Comparison of ENCODE assay signal across 17 cellular contexts in the genomic region with DNA sequence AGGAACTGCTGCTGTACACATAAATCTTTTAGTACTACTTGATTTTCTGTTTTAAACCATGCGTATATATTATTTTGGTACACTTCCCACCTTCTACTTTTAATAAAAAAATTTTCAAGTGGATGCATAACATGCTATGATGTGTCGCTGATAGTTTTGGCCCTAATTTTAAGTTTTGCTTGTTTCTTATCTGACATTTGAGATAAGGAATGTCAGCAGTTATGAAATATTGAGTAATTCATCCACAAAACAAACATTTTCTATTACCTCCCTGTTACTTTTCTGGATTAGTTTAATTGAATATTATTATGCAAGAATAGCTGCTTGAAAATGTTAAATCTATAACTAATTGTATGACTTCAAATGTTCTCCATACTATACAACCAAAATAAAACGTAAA. TPM values are rescaled to one million over a fixed set of nuclear protein-coding genes. Genes with fewer than 3 reads are reported as not detected.
DNase-seq lines count a peak whose midpoint lies in the region; ATAC-seq, FAIRE-seq and TF ChIP-seq lines count a peak whose summit lies in the region.
"Had no signal": no experiment of that assay in that cellular context is flagged by ENCODE, and none has a peak within 500 bp of the region (broad histone marks: within the 10 kb centered on the region; RNA-seq: fewer than 3 reads in every experiment).

No MANE protein-coding gene starts in this region.

- H3K9me3 ChIP-seq in cardiac muscle cell (ENCODE audit: low read depth) (no peaks in the 10 kb centered on the region), heart right ventricle (peaks cover 0 to 4% (median under 1%) of the 10 kb centered on the region in 11 donors), SK-N-MC (ENCODE audit: low read depth, low read length) (no peaks in the 10 kb centered on the region), pancreas (no peaks in the 10 kb centered on the region)

- H3K4me3 ChIP-seq in cardiac muscle cell, result no peak overlapping the region
- no peak overlapping the region for H3K4me3 ChIP-seq in heart right ventricle
- no peak overlapping the region for H3K4me3 ChIP-seq in SK-N-MC
- H3K4me3 ChIP-seq in fibroblast of the aortic adventitia (ENCODE audit: low read depth, low read length), result no peak overlapping the region
- no peak overlapping the region for H3K4me3 ChIP-seq in pancreas
- H3K4me3 ChIP-seq: BLaER1, GM23248 had no signal

- H3K36me3 ChIP-seq in cardiac muscle cell (no peaks in the 10 kb centered on the region), heart right ventricle (no peaks in the 10 kb centered on the region), SK-N-MC (ENCODE audit: insufficient read depth, low read length) (no peaks in the 10 kb centered on the region), pancreas (no peaks in the 10 kb centered on the region)

- TF ChIP-seq CTCF in cardiac muscle cell (IDR thresholded peaks at IDR 0.05; ENCODE audit: low read depth, low read length), result no peak
- no peak for TF ChIP-seq CTCF in heart right ventricle (IDR thresholded peaks at IDR 0.05)
- no peak for TF ChIP-seq CTCF in fibroblast of the aortic adventitia (IDR thresholded peaks at IDR 0.05; ENCODE audit: insufficient read depth, low read length)
- TF ChIP-seq CTCF in pancreas (IDR thresholded peaks at IDR 0.05), result no peak

- H3K27ac ChIP-seq in cardiac muscle cell (peak overlapping the region; percentile 25), heart right ventricle (no peak overlapping the region), SK-N-MC (peak overlapping the region; percentile 13; the same call in 1 of the 2 replicates), pancreas (no peak overlapping the region)
- H3K27ac ChIP-seq: BLaER1, GM23248, KMS-11 had no signal

- H3K9ac ChIP-seq in SK-N-MC (ENCODE audit: insufficient read length), result no peak overlapping the region
- H3K9ac ChIP-seq: BLaER1, GM23248, KMS-11 had no signal

- peaks cover 21% of the 10 kb centered on the region for H3K4me1 ChIP-seq in cardiac muscle cell (ENCODE audit: low read depth)
- H3K4me1 ChIP-seq in heart right ventricle, result peaks cover 2 to 78% (median 63%) of the 10 kb centered on the region in 9 donors
- peaks cover 9 to 17% (median 15%) of the 10 kb centered on the region in 3 donors for H3K4me1 ChIP-seq in pancreas

- peak in 1 of 2 donors; percentile 45 for DNase-seq in cardiac muscle cell (ENCODE audit: low read depth in 1 of 2, low spot score in 1 of 2)
- DNase-seq in heart right ventricle, result no peak
- no peak for DNase-seq in SK-N-MC (ENCODE audit: low read depth, low spot score)
- DNase-seq in fibroblast of the aortic adventitia (ENCODE audit: low read depth), result peak; percentile 75
- no peak for DNase-seq in pancreas
- DNase-seq: CD8-positive, alpha-beta T cell; GM23248; HCEC 1CT; NCI-H1436; NCI-H2029 treated with DMSO at 0.1 percent for 48 hours; NCI-H510A treated with DMSO at 0.1 percent for 48 hours; NCI-H82 had no signal

- H3K27me3 ChIP-seq in cardiac muscle cell, result no peaks in the 10 kb centered on the region
- H3K27me3 ChIP-seq in heart right ventricle, result no peaks in the 10 kb centered on the region
- H3K27me3 ChIP-seq in pancreas, result no peaks in the 10 kb centered on the region
- H3K27me3 ChIP-seq: BLaER1 had no signal

- ATAC-seq in heart right ventricle, result no peak
- peak in 3 of 4 donors; percentile 31 to 66 (median 61) for ATAC-seq in pancreas
- ATAC-seq in GM21360 (IDR thresholded peaks at IDR 0.05; ENCODE audit: unreplicated experiment), result no peak
- no peak for ATAC-seq in GM21423 (IDR thresholded peaks at IDR 0.05; ENCODE audit: unreplicated experiment)
- ATAC-seq in HG02623 (IDR thresholded peaks at IDR 0.05; ENCODE audit: unreplicated experiment), result no peak
- ATAC-seq: CD8-positive, alpha-beta T cell had no signal

- WGBS in heart right ventricle, 2 donors, result 31 to 44% methylated on average over 3 of the region's 3 CpGs
- 12 to 21% methylated on average over 3 of the region's 3 CpGs for WGBS in pancreas, 2 donors

- intact Hi-C loops in heart right ventricle (cut with DNase I), result loop anchor here in 1 of 10 donors (5.0 kb wide), 1 partner anchor 33 kb away; no protein-coding TSS in a partner anchor
- intact Hi-C loops in pancreas (cut with DNase I), result no loop called here

- no peak for FAIRE-seq in pancreas (lab: Jason Lieb, UNC)

RNA-seq across cellular contexts. Expression of gene N4BP1, which starts 35.8 kb away (rescaled TPM):
- total RNA-seq in cardiac muscle cell (9.7 and 10.5 TPM in 2 replicates), heart right ventricle (10 to 100 TPM; 18.4 to 27.9 (median 21.5) TPM), fibroblast of the aortic adventitia (ENCODE audit: low replicate concordance) (28.9 and 122 TPM in 2 replicates), pancreas (10 to 100 TPM in 5 of 6 donors, 1 to 10 TPM in 1; 8.8 to 16.1 (median 10.7) TPM)
- polyA plus RNA-seq in cardiac muscle cell (18.3 and 26.2 TPM in 2 replicates), heart right ventricle (1 to 10 TPM; 6.2 to 9.6 TPM), pancreas (1 to 10 TPM; 7.0 to 7.1 TPM)

Comparison
In these comparisons a context has a peak if more than half of its experiments do, and no peak if none do; other contexts are left out.
1. H3K27ac ChIP-seq: peak in cardiac muscle cell (single experiment) and SK-N-MC (single experiment); none in heart right ventricle (0 of 10) and pancreas (0 of 4).
2. ATAC-seq: peak in pancreas (3 of 4); none in heart right ventricle (0 of 8), GM21360 (single experiment), GM21423 (single experiment) and HG02623 (single experiment).